Comparison of ENCODE assay signal across 19 cellular contexts in the genomic region with DNA sequence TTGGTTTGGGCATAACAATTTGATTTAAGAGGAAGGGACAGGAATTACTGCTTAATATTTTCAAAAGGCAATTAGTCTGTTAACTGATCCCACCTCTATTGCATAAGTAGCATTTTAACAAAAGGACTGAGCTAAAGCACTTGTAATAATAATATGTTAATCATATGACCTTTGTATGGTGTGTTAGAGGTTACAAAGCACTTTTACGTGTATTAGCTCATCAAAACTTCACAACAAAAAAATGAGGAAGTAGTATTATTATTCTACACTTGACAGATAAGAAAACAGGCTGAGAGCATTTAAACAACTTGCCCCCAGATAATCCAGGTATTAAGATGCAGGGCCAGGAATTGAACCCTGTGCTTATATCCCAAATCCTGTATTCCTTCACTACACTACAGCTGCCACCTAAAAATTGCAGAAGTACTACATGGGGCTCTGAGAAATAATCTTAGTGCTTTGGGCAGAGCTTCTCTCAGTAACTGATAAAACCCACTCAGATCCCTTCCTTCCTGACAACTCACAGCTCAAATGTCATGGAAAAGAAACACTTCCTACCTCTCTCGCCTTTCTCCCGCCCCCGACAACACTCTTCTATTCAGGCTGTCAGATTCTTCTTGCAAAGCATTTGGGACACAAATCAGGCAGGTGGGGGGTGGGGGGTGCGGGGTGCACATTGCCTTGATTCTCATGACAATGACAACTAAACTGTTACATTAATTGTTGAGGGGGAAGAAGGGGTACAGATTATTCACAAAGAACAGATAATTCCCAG. TPM values are rescaled to one million over a fixed set of nuclear protein-coding genes. Genes with fewer than 3 reads are reported as not detected.
DNase-seq lines count a peak whose midpoint lies in the region; ATAC-seq, FAIRE-seq and TF ChIP-seq lines count a peak whose summit lies in the region.
"Had no signal": no experiment of that assay in that cellular context is flagged by ENCODE, and none has a peak within 500 bp of the region (broad histone marks: within the 10 kb centered on the region; RNA-seq: fewer than 3 reads in every experiment).

No MANE protein-coding gene starts in this region.

- TF ChIP-seq POLR2A in A549 (IDR thresholded peaks at IDR 0.05; ENCODE audit: low read length): no peak

- no peaks in the 10 kb centered on the region for H3K79me1 ChIP-seq in mesendoderm (ENCODE audit: low read length)

- H3K9me3 Mint-ChIP-seq in activated CD4-positive, alpha-beta T cell treated with anti-CD3 and anti-CD28 coated beads for 36 hours (ENCODE audit: low read depth): no peaks in the 10 kb centered on the region
- H3K9me3 Mint-ChIP-seq: CD4-positive, alpha-beta memory T cell; IgD-negative memory B cell had no signal

- H3K27ac ChIP-seq in A549: peak overlapping the region; percentile 57 to 67
- no peak overlapping the region for H3K27ac ChIP-seq in HEK293 (ENCODE audit: extremely low read depth, low read depth, low read length)
- H3K27ac ChIP-seq in mesendoderm (ENCODE audit: low read depth, low read length): no peak overlapping the region
- H3K27ac ChIP-seq: PC-9 had no signal

- H2AK5ac ChIP-seq in mesendoderm (ENCODE audit: low read length): no peak overlapping the region

- no peak overlapping the region for H2BK5ac ChIP-seq in mesendoderm (ENCODE audit: low read length)

- ATAC-seq in A549 (no peak), GM19351 (IDR thresholded peaks at IDR 0.05; ENCODE audit: unreplicated experiment) (no peak)
- ATAC-seq in activated CD4-positive, alpha-beta T cell treated with anti-CD3 and anti-CD28 coated beads for 36 hours: no peak

- H3K4me2 ChIP-seq in A549 (peak overlapping the region; percentile 57), mesendoderm (ENCODE audit: low read length) (no peak overlapping the region)
- H3K4me2 ChIP-seq: PC-9 had no signal

- H4K5ac ChIP-seq in mesendoderm (ENCODE audit: low read length): no peak overlapping the region

- FAIRE-seq in A549 (lab: Jason Lieb, UNC) (no peak), bronchial epithelial cell (lab: Jason Lieb, UNC) (no peak)

- POLR2A ChIA-PET in A549 (lab: Yijun Ruan, JAX): interaction anchor here (0.7 to 1.5 kb wide), 2 partner anchors 19 to 21 kb away, joined by 4 to 7 read pairs; a partner anchor contains a TSS
- POLR2A ChIA-PET in HEK293 (lab: Yijun Ruan, JAX): interaction anchor here (0.7 to 1.9 kb wide), 4 partner anchors 19 to 260 kb away, joined by 3 to 7 read pairs (median 3); a partner anchor contains a TSS
- POLR2A ChIA-PET in activated CD4-positive, alpha-beta T cell treated with anti-CD3 and anti-CD28 coated beads for 36 hours (lab: Charles Lee): interaction anchor here (0.6 kb wide), 1 partner anchor 57 kb away, joined by 3 read pairs; no protein-coding TSS in a partner anchor

- H3K4me3 ChIP-seq in A549: no peak overlapping the region
- H3K4me3 ChIP-seq in HEK293 (ENCODE audit: low read depth, low read length): no peak overlapping the region
- H3K4me3 ChIP-seq in bronchial epithelial cell (ENCODE audit: low read depth, low read length): no peak overlapping the region
- no peak overlapping the region for H3K4me3 ChIP-seq in mesendoderm (ENCODE audit: low read length)
- H3K4me3 ChIP-seq in HAP-1: no peak overlapping the region
- H3K4me3 ChIP-seq: PC-9 had no signal

- TF ChIP-seq RAD21 in A549 (conservative IDR thresholded peaks at IDR 0.05 in 1 of 2, IDR thresholded peaks at IDR 0.05 in 1 of 2): no peak

- no peak overlapping the region for H3K27ac Mint-ChIP-seq in activated CD4-positive, alpha-beta T cell treated with anti-CD3 and anti-CD28 coated beads for 36 hours
- H3K27ac Mint-ChIP-seq: B cell; CD4-positive, alpha-beta memory T cell; IgD-negative memory B cell had no signal

- DNase-seq in A549 (ENCODE audit: low read depth in 1 of 2, low spot score in 1 of 2) (no peak), bronchial epithelial cell (ENCODE audit: low read depth) (peak; percentile 72), mesendoderm (peak; percentile 10), superior temporal gyrus (ENCODE audit: extremely low spot score) (no peak), HAP-1 (ENCODE audit: low spot score in 2 of 2) (no peak)
- no peak for DNase-seq in activated CD4-positive, alpha-beta T cell treated with anti-CD3 and anti-CD28 coated beads for 36 hours
- DNase-seq: CD4-positive, alpha-beta memory T cell; EL; HCEC 1CT; NCI-H1048; NCI-H146; NCI-H2081 treated with DMSO at 0.1 percent for 48 hours; NCI-H226; NCI-H526 had no signal

- no peaks in the 10 kb centered on the region for H3K36me3 ChIP-seq in HEK293 (ENCODE audit: control insufficient read depth in 2 of 2, insufficient read depth in 1 of 2, low read length in 2 of 2)
- H3K36me3 ChIP-seq in bronchial epithelial cell (ENCODE audit: control insufficient read depth, insufficient read depth, low read length): no peaks in the 10 kb centered on the region
- no peaks in the 10 kb centered on the region for H3K36me3 ChIP-seq in mesendoderm (ENCODE audit: control insufficient read depth, insufficient read depth, low read length)
- H3K36me3 ChIP-seq in HAP-1 (replicated peaks): no peaks in the 10 kb centered on the region

- no peaks in the 10 kb centered on the region for H3K4me1 Mint-ChIP-seq in activated CD4-positive, alpha-beta T cell treated with anti-CD3 and anti-CD28 coated beads for 36 hours
- H3K4me1 Mint-ChIP-seq: B cell; CD4-positive, alpha-beta memory T cell had no signal

- no peak for TF ChIP-seq EP300 in A549 (IDR thresholded peaks at IDR 0.05)

- no peak overlapping the region for H3K18ac ChIP-seq in mesendoderm (ENCODE audit: low read length)

- H3K9ac ChIP-seq in mesendoderm (ENCODE audit: low read length): no peak overlapping the region

- peaks cover 33% of the 10 kb centered on the region for H3K4me1 ChIP-seq in A549
- H3K4me1 ChIP-seq in HEK293 (ENCODE audit: control insufficient read depth, insufficient read depth, low read length): no peaks in the 10 kb centered on the region
- peaks cover 2% of the 10 kb centered on the region for H3K4me1 ChIP-seq in mesendoderm (ENCODE audit: control insufficient read depth, low read depth, low read length)
- H3K4me1 ChIP-seq in HAP-1: peaks cover 16% of the 10 kb centered on the region

- intact Hi-C loops in activated CD4-positive, alpha-beta T cell treated with anti-CD3 and anti-CD28 coated beads for 36 hours (cut with DNase I, micrococcal nuclease): loop anchor here in 1 of 2 experiments (10.0 kb wide), 1 partner anchor 56 kb away; no protein-coding TSS in a partner anchor

- in situ Hi-C loops in HAP-1 (cut with MboI; ENCODE audit: low sequenced_read_pairs): no loop called here

- no peaks in the 10 kb centered on the region for H3K36me3 Mint-ChIP-seq in activated CD4-positive, alpha-beta T cell treated with anti-CD3 and anti-CD28 coated beads for 36 hours (ENCODE audit: low read depth)
- H3K36me3 Mint-ChIP-seq: CD4-positive, alpha-beta memory T cell; IgD-negative memory B cell had no signal

- H3K56ac ChIP-seq in mesendoderm (ENCODE audit: low read length): no peak overlapping the region

- CTCF ChIA-PET in A549 (lab: Yijun Ruan, JAX): interaction anchor here (0.8 to 1.5 kb wide), 4 partner anchors 9 to 52 kb away, joined by 3 to 4 read pairs (median 3); a partner anchor contains a TSS
- CTCF ChIA-PET in HEK293 (lab: Yijun Ruan, JAX): interaction anchor here (0.6 to 1.1 kb wide), 6 partner anchors 44 to 738 kb away, joined by 3 to 4 read pairs (median 3); no protein-coding TSS in a partner anchor
- CTCF ChIA-PET in activated CD4-positive, alpha-beta T cell treated with anti-CD3 and anti-CD28 coated beads for 36 hours (lab: Charles Lee): interaction anchor here (0.7 to 1.0 kb wide), 2 partner anchors 59 to 96 kb away, joined by 3 to 4 read pairs; no protein-coding TSS in a partner anchor

- no peaks in the 10 kb centered on the region for H3K79me2 ChIP-seq in mesendoderm (ENCODE audit: control insufficient read depth, insufficient read depth, low read length)

- no peak overlapping the region for H2BK15ac ChIP-seq in mesendoderm (replicated peaks; ENCODE audit: low read depth)

- H2BK120ac ChIP-seq in mesendoderm (ENCODE audit: low read depth, low read length): no peak overlapping the region

- H3K23ac ChIP-seq in mesendoderm (ENCODE audit: low read length): no peak overlapping the region

- WGBS in A549 (ENCODE audit: missing lambda C conversion rate): 42% methylated on average over 5 of the region's 5 CpGs
- WGBS in mesendoderm (ENCODE audit: extremely low coverage, insufficient coverage, low lambda C conversion rate): no CpG with 5 or more reads among the region's 5 CpGs

- TF ChIP-seq CTCF in A549 (IDR thresholded peaks at IDR 0.05) (no peak), HEK293 (tag by site-specific recombination; IDR thresholded peaks at IDR 0.05) (no peak), bronchial epithelial cell (IDR thresholded peaks at IDR 0.05; ENCODE audit: insufficient read depth, low read length, severe bottlenecking) (no peak)

- no peaks in the 10 kb centered on the region for H3K9me3 ChIP-seq in A549
- no peaks in the 10 kb centered on the region for H3K9me3 ChIP-seq in HEK293 (ENCODE audit: control insufficient read depth, insufficient read depth, low read depth, low read length)
- H3K9me3 ChIP-seq in HAP-1: no peaks in the 10 kb centered on the region

- no peak overlapping the region for H3K4ac ChIP-seq in mesendoderm (ENCODE audit: low read depth, low read length)

- no peaks in the 10 kb centered on the region for H3K27me3 ChIP-seq in bronchial epithelial cell (ENCODE audit: control insufficient read depth, insufficient read depth, low read length)
- H3K27me3 ChIP-seq in mesendoderm (ENCODE audit: insufficient read depth, low read length, poor library complexity): no peaks in the 10 kb centered on the region
- H3K27me3 ChIP-seq in HAP-1 (ENCODE audit: low read depth): no peaks in the 10 kb centered on the region

- no peak overlapping the region for H3K4me3 Mint-ChIP-seq in activated CD4-positive, alpha-beta T cell treated with anti-CD3 and anti-CD28 coated beads for 36 hours
- H3K4me3 Mint-ChIP-seq: B cell; CD4-positive, alpha-beta memory T cell; IgD-negative memory B cell had no signal

- H3K27me3 Mint-ChIP-seq in activated CD4-positive, alpha-beta T cell treated with anti-CD3 and anti-CD28 coated beads for 36 hours: peaks cover 9% of the 10 kb centered on the region

- H4K8ac ChIP-seq in mesendoderm (ENCODE audit: low read depth, low read length): no peak overlapping the region

TF ChIP-seq in A549, 52 proteins besides CTCF, POLR2A, EP300 and RAD21 (continues in another document):
- no peak for TF ChIP-seq NFE2L2 (conservative IDR thresholded peaks at IDR 0.05; ENCODE audit: low read length)

TF ChIP-seq in HEK293, 187 proteins besides CTCF, POLR2A, EP300 and RAD21 (continues in another document):
- no peak for TF ChIP-seq ZNF521 (tag by site-specific recombination; IDR thresholded peaks at IDR 0.05)

RNA-seq across cellular contexts. Expression of a gene that starts 20.8 kb away (rescaled TPM):
- polyA plus RNA-seq in A549 (2011; rRNA removed) (21.1 and 26.1 TPM in 2 replicates), A549 (2017; fragmentation: RNase III; extraction: RNeasy Plus Mini Kit Qiagen cat#74134 plus additional on column Dnase treatment) (32.1 to 37.3 TPM (median 35.4 TPM) in 3 replicates)
- polyA plus RNA-seq in A549 (2012; cell fraction: cytosol; rRNA removed): 29.8 and 35.5 TPM in 2 replicates
- 20.9 and 33.2 TPM in 2 replicates for polyA plus RNA-seq in A549 (2012; cell fraction: nucleus; rRNA removed)
- 33.6 and 34.5 TPM in 2 replicates for polyA minus RNA-seq in A549 (2011; rRNA and poly(A)+ RNA removed)
- total RNA-seq in bronchial epithelial cell: 16.6 and 21.1 TPM in 2 replicates
- 6.5 TPM for polyA plus RNA-seq in mesendoderm (2013, experiment 1 of 2)
- polyA plus RNA-seq in mesendoderm (2013, experiment 2 of 2): 6.1 TPM
- 1 to 10 TPM; 3.2 to 4.2 TPM for total RNA-seq in activated CD4-positive, alpha-beta T cell treated with anti-CD3 and anti-CD28 coated beads for 36 hours

Comparison
In these comparisons a context has a peak if more than half of its experiments do, and no peak if none do; other contexts are left out.
1. DNase-seq: peak in bronchial epithelial cell (single experiment) and mesendoderm (single experiment); none in A549 (0 of 2), superior temporal gyrus (single experiment), activated CD4-positive, alpha-beta T cell treated with anti-CD3 and anti-CD28 coated beads for 36 hours (single experiment) and HAP-1 (0 of 2).
2. H3K27ac ChIP-seq: peak in A549 (2 of 2); none in HEK293 (single experiment) and mesendoderm (single experiment).